In the genomic region with DNA sequence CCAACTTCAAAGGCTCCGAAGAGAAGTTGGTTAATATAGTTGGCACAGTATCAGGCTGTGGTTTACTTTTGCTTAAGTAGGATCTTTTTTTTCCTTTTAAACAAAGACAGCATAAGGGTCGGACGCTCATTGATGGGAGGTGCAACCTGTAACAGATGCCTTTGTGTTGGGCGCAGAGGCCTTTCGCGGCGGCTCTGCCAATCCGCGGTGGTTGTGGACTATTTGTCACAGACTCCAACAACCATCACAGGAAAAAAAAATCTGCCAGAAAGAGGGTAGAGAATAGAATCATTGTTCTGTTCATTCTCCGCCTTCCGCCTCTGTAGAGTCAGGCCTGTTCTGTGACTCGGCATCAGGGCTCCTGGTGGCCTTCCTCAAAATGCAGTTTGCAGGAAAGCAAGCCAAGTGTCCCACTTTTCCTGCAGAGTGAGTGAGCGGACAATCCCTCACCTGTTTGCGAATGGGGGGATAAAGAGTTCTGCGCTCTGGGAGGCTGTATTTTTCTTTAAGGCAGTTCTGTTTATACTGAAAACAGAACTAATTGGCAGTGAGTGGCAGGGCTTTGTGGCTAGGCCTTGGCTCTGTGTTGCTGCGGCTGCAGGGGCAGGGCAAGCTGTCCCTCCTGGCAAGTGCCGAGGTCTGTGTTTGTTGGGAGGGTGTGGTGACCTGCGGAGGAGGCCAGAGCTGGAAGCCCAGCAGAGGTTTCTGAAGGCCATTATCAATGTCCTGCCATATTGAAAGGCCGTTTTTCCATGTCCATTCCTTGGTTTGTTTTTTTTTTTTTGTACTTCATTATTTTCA, we compare ENCODE assay signal across 19 cellular contexts.
DNase-seq lines count a peak whose midpoint lies in the region; ATAC-seq and TF ChIP-seq lines count a peak whose summit lies in the region.
"Had no signal": no experiment of that assay in that cellular context is flagged by ENCODE, and none has a peak within 500 bp of the region (broad histone marks: within the 10 kb centered on the region; RNA-seq: fewer than 3 reads in every experiment).

No MANE protein-coding gene starts in this region.

- TF ChIP-seq POLR2A in GM18505 (IDR thresholded peaks at IDR 0.05; ENCODE audit: borderline replicate concordance, extremely low read depth, insufficient read depth, insufficient read length), result no peak

- TF ChIP-seq CTCF in glutamatergic neuron (IDR thresholded peaks at IDR 0.05; ENCODE audit: partially characterized antibody, unreplicated experiment), result no peak

- H3K9me3 Mint-ChIP-seq in glutamatergic neuron (ENCODE audit: unreplicated experiment), result peaks cover 10% of the 10 kb centered on the region
- H3K9me3 Mint-ChIP-seq: activated T-helper 17 cell treated with anti-CD3 and anti-CD28 coated beads, Interleukin-2, amount 50 U/mL, for 72 hours; T-cell had no signal

- no peak overlapping the region for H3K27ac Mint-ChIP-seq in glutamatergic neuron (ENCODE audit: unreplicated experiment)
- H3K27ac Mint-ChIP-seq: activated CD4-positive, alpha-beta memory T cell treated with anti-CD3 and anti-CD28 coated beads, Interleukin-2, amount 10 ng/mL, durations not matched to agents 7 days and 5 days; activated T-helper 17 cell treated with anti-CD3 and anti-CD28 coated beads, Interleukin-2, amount 50 U/mL, for 72 hours; T-cell had no signal

- DNase-seq in H4 (ENCODE audit: low spot score) (peak; percentile 15), NCI-H510A (lab: John Stamatoyannopoulos, UW) (peak; percentile 73), globus pallidus (ENCODE audit: low spot score) (peak; percentile 88), putamen (ENCODE audit: low spot score) (peak; percentile 81), NCI-H1694 treated with DMSO at 0.1 percent for 48 hours (lab: John Stamatoyannopoulos, UW) (no peak), SIG-M5 (lab: John Stamatoyannopoulos, UW) (no peak), glutamatergic neuron (no peak)
- DNase-seq: activated CD4-positive, alpha-beta memory T cell treated with anti-CD3 and anti-CD28 coated beads, Interleukin-2, amount 10 ng/mL, durations not matched to agents 7 days and 5 days; amniotic stem cell; cortex of kidney; NCI-H1436 treated with DMSO at 0.1 percent for 48 hours; NCI-H82; right cardiac atrium; stimulated activated CD4-positive, alpha-beta T cell treated with anti-CD3 and anti-CD28 coated beads, Interleukin-1b, Interleukin-23, amount 100 ng/mL, for 48 hours; T-cell; WERI-Rb-1 had no signal

- no peak overlapping the region for H3K4me3 Mint-ChIP-seq in glutamatergic neuron (ENCODE audit: unreplicated experiment)
- H3K4me3 Mint-ChIP-seq: activated CD4-positive, alpha-beta memory T cell treated with anti-CD3 and anti-CD28 coated beads, Interleukin-2, amount 10 ng/mL, durations not matched to agents 7 days and 5 days; activated T-helper 17 cell treated with anti-CD3 and anti-CD28 coated beads, Interleukin-2, amount 50 U/mL, for 72 hours; T-cell had no signal

- no peaks in the 10 kb centered on the region for H3K4me1 Mint-ChIP-seq in glutamatergic neuron (ENCODE audit: low read depth, unreplicated experiment)
- H3K4me1 Mint-ChIP-seq: activated CD4-positive, alpha-beta memory T cell treated with anti-CD3 and anti-CD28 coated beads, Interleukin-2, amount 10 ng/mL, durations not matched to agents 7 days and 5 days; activated T-helper 17 cell treated with anti-CD3 and anti-CD28 coated beads, Interleukin-2, amount 50 U/mL, for 72 hours; T-cell had no signal

- no peaks in the 10 kb centered on the region for H3K27me3 Mint-ChIP-seq in glutamatergic neuron (ENCODE audit: unreplicated experiment)
- H3K27me3 Mint-ChIP-seq: activated CD4-positive, alpha-beta memory T cell treated with anti-CD3 and anti-CD28 coated beads, Interleukin-2, amount 10 ng/mL, durations not matched to agents 7 days and 5 days; activated T-helper 17 cell treated with anti-CD3 and anti-CD28 coated beads, Interleukin-2, amount 50 U/mL, for 72 hours had no signal

- H3K36me3 Mint-ChIP-seq in glutamatergic neuron (ENCODE audit: unreplicated experiment), result peaks cover 9% of the 10 kb centered on the region
- H3K36me3 Mint-ChIP-seq: T-cell had no signal

- ATAC-seq in GM18505 (IDR thresholded peaks at IDR 0.05; ENCODE audit: unreplicated experiment), result no peak
- ATAC-seq: activated T-helper 17 cell treated with anti-CD3 and anti-CD28 coated beads, Interleukin-2, amount 50 U/mL, for 72 hours; left lobe of liver; right cardiac atrium; T-cell had no signal

Comparison
In these comparisons a context has a peak if more than half of its experiments do, and no peak if none do; other contexts are left out.
1. DNase-seq: peak in H4 (single experiment), NCI-H510A (single experiment), globus pallidus (single experiment) and putamen (single experiment); none in NCI-H1694 treated with DMSO at 0.1 percent for 48 hours (single experiment), SIG-M5 (single experiment) and glutamatergic neuron (single experiment).